21 cellular contexts compared by ENCODE assay signal in the genomic region with DNA sequence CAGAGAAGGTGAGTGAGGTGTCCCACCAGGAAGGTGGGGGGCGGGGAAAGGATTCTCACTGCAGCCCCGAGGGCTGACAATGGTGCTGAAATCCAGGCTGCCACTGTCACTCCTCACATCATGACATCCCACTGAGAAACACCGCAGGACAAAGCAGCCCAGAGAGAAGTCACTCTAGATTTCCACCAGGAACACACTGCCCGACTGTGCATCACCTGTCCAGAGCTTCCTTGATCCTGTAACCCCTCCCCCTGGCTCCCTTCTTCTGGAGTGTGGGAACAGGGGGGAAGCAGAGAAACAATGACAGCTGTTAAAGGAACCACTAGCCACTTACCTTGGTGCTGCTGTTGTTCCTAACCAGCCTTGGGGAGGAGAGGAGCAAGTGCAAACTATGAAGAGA.
"Had no signal": no experiment of that assay in that cellular context is flagged by ENCODE, and none has a peak within 500 bp of the region (broad histone marks: within the 10 kb centered on the region; RNA-seq: fewer than 3 reads in every experiment).

No MANE protein-coding gene starts in this region.

- H3K4me3 ChIP-seq: coronary artery, gastroesophageal sphincter, prostate gland, tibial nerve had no signal

- H3K27me3 ChIP-seq: gastroesophageal sphincter, tibial nerve had no signal

- H3K36me3 Mint-ChIP-seq: activated naive CD4-positive, alpha-beta T cell treated with anti-CD3 and anti-CD28 coated beads, Interleukin-2, amount 10 ng/mL, durations not matched to agents 7 days and 5 days; brain; naive thymus-derived CD4-positive, alpha-beta T cell had no signal

- H3K4me1 ChIP-seq: gastroesophageal sphincter, prostate gland, tibial nerve had no signal

- H3K4me1 Mint-ChIP-seq: activated CD4-positive, alpha-beta T cell treated with anti-CD3 and anti-CD28 coated beads, Interleukin-2, amount 10 ng/mL, durations not matched to agents 7 days and 5 days; activated naive CD4-positive, alpha-beta T cell treated with anti-CD3 and anti-CD28 coated beads, Interleukin-2, amount 10 ng/mL, durations not matched to agents 7 days and 5 days; activated naive CD8-positive, alpha-beta T cell treated with anti-CD3 and anti-CD28 coated beads, Interleukin-2, amount 50 U/mL, for 24 hours; central memory CD8-positive, alpha-beta T cell; naive thymus-derived CD4-positive, alpha-beta T cell had no signal

- H3K27ac ChIP-seq: coronary artery, gastroesophageal sphincter, prostate gland, tibial nerve had no signal

- ATAC-seq: activated CD4-positive, CD25-positive, alpha-beta regulatory T cell treated with anti-CD3 and anti-CD28 coated beads, Interleukin-2, amount 50 U/mL, for 24 hours; activated CD8-positive, alpha-beta T cell treated with anti-CD3 and anti-CD28 coated beads, Interleukin-2, amount 10 ng/mL, durations not matched to agents 7 days and 5 days; activated naive CD8-positive, alpha-beta T cell treated with anti-CD3 and anti-CD28 coated beads, Interleukin-2, amount 50 U/mL, for 24 hours; gastroesophageal sphincter; naive thymus-derived CD4-positive, alpha-beta T cell; right cardiac atrium; stimulated activated naive CD8-positive, alpha-beta T cell treated with anti-CD3 and anti-CD28 coated beads, Interleukin-15, Interleukin-2, amounts not matched to agents 100 U/mL and 50 U/mL, for 24 hours had no signal

- DNase-seq: activated CD4-positive, alpha-beta T cell treated with anti-CD3 and anti-CD28 coated beads, Interleukin-2, amount 10 ng/mL, durations not matched to agents 7 days and 5 days; activated CD8-positive, alpha-beta memory T cell treated with anti-CD3 and anti-CD28 coated beads, Interleukin-2, amount 50 U/mL, for 4 hours; activated CD8-positive, alpha-beta T cell treated with anti-CD3 and anti-CD28 coated beads, Interleukin-2, amount 10 ng/mL, durations not matched to agents 7 days and 5 days; activated effector memory CD4-positive, alpha-beta T cell treated with Interleukin-2 at 50 U/mL for 16 hours; activated naive CD4-positive, alpha-beta T cell treated with anti-CD3 and anti-CD28 coated beads, Interleukin-2, amount 10 ng/mL, durations not matched to agents 7 days and 5 days; activated naive CD8-positive, alpha-beta T cell treated with anti-CD3 and anti-CD28 coated beads, Interleukin-2, amount 50 U/mL, for 24 hours; activated T-cell treated with anti-CD3 and anti-CD28 coated beads, Interleukin-2, amount 50 U/mL, for 48 hours; anterior cingulate cortex; erythroblast; mesenchymal stem cell; naive thymus-derived CD4-positive, alpha-beta T cell; right cardiac atrium; stimulated activated naive CD8-positive, alpha-beta T cell treated with anti-CD3 and anti-CD28 coated beads, Interleukin-15, Interleukin-2, amounts not matched to agents 100 U/mL and 50 U/mL, for 24 hours; T1000 had no signal

- H3K36me3 ChIP-seq: gastroesophageal sphincter, prostate gland, tibial nerve had no signal

- H3K27ac Mint-ChIP-seq: activated CD4-positive, alpha-beta T cell treated with anti-CD3 and anti-CD28 coated beads, Interleukin-2, amount 10 ng/mL, durations not matched to agents 7 days and 5 days; activated CD8-positive, alpha-beta T cell treated with anti-CD3 and anti-CD28 coated beads, Interleukin-2, amount 10 ng/mL, durations not matched to agents 7 days and 5 days; activated naive CD4-positive, alpha-beta T cell treated with anti-CD3 and anti-CD28 coated beads, Interleukin-2, amount 10 ng/mL, durations not matched to agents 7 days and 5 days; activated naive CD8-positive, alpha-beta T cell treated with anti-CD3 and anti-CD28 coated beads, Interleukin-2, amount 50 U/mL, for 24 hours; naive thymus-derived CD4-positive, alpha-beta T cell had no signal

- H3K4me3 Mint-ChIP-seq: activated CD4-positive, alpha-beta T cell treated with anti-CD3 and anti-CD28 coated beads, Interleukin-2, amount 10 ng/mL, durations not matched to agents 7 days and 5 days; activated CD8-positive, alpha-beta T cell treated with anti-CD3 and anti-CD28 coated beads, Interleukin-2, amount 10 ng/mL, durations not matched to agents 7 days and 5 days; activated naive CD4-positive, alpha-beta T cell treated with anti-CD3 and anti-CD28 coated beads, Interleukin-2, amount 10 ng/mL, durations not matched to agents 7 days and 5 days; activated naive CD8-positive, alpha-beta T cell treated with anti-CD3 and anti-CD28 coated beads, Interleukin-2, amount 50 U/mL, for 24 hours; central memory CD8-positive, alpha-beta T cell; naive thymus-derived CD4-positive, alpha-beta T cell had no signal

- H3K9me3 ChIP-seq: prostate gland had no signal

- H3K9me3 Mint-ChIP-seq: activated CD4-positive, alpha-beta T cell treated with anti-CD3 and anti-CD28 coated beads, Interleukin-2, amount 10 ng/mL, durations not matched to agents 7 days and 5 days; activated naive CD4-positive, alpha-beta T cell treated with anti-CD3 and anti-CD28 coated beads, Interleukin-2, amount 10 ng/mL, durations not matched to agents 7 days and 5 days; activated naive CD8-positive, alpha-beta T cell treated with anti-CD3 and anti-CD28 coated beads, Interleukin-2, amount 50 U/mL, for 24 hours; central memory CD8-positive, alpha-beta T cell had no signal
